Comparison of ENCODE assay signal across 8 cellular contexts in the genomic region with DNA sequence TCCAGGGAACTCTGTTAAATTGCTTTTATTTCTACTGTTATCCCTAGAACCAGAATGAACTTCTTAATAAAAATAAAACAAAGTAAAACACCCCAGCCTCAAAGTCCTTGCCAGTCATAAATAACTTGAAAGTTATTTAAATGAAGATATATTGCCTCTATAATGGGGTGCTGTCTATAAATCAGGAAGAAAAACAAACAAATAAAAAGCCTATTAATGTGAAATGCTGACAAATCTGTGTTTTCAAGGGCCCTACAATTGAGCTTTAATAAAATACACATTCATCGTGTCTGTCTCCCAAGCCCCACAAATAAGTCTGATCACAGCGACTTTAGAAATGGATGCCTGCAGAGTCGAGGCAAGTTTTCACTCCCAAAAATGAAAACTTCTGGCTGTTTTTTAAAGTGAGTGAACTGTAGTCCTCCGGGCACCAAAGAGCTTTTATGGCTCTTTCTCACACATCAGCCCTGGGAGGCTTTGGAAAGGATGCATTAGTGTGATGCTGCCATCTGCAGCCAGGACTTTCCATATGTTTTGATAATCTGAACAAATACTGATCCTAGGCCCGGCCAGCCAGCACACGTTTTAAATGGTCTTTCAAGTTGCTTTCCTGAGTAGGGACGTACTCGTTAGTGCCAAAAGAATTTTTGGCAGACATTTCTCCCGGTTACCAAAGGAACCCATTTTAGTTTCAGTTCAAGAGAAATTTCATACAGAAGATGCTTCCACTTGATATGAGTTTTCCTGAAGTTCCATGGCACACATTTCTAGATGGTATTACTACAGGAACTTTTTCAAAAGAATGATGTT. TPM values are rescaled to one million over a fixed set of nuclear protein-coding genes. Genes with fewer than 3 reads are reported as not detected.
A peak's percentile ranks its signal among the peaks of the same experiment; 100 is the strongest.
DNase-seq lines count a peak whose midpoint lies in the region; ATAC-seq and TF ChIP-seq lines count a peak whose summit lies in the region.

No MANE protein-coding gene starts in this region.

- H3K9me3 ChIP-seq in HAP-1, result peaks cover 6% of the 10 kb centered on the region
- no peaks in the 10 kb centered on the region for H3K9me3 ChIP-seq in PC-3 (ENCODE audit: low read length)

- peak overlapping the region; percentile 78 for H2AFZ ChIP-seq in PC-3 (ENCODE audit: low read length)

- H3K27me3 ChIP-seq in HAP-1 (ENCODE audit: low read depth) (no peaks in the 10 kb centered on the region), PC-3 (ENCODE audit: low read length) (no peaks in the 10 kb centered on the region), foreskin keratinocyte (peaks cover 5% of the 10 kb centered on the region)

- ATAC-seq in PC-3, result peak; percentile 97
- peak; percentile 62 for ATAC-seq in foreskin keratinocyte
- ATAC-seq in GM21717 (IDR thresholded peaks at IDR 0.05; ENCODE audit: unreplicated experiment), result no peak

- intact Hi-C loops in PC-3 (cut with micrococcal nuclease), result loop anchor here (1.0 to 2.0 kb wide), 5 partner anchors 23 to 572 kb away; no protein-coding TSS in a partner anchor

- no peaks in the 10 kb centered on the region for H3K9me2 ChIP-seq in PC-3 (replicated peaks; ENCODE audit: low read length)

- DNase-seq in AG08395 (ENCODE audit: low spot score) (peak; percentile 62), HAP-1 (ENCODE audit: low spot score in 2 of 2) (peak; percentile 38 to 57), PC-3 (peak; percentile 89), foreskin keratinocyte (peak; percentile 28 to 57), ureter (ENCODE audit: low spot score) (peak; percentile 47), erythroblast (lab: John Stamatoyannopoulos, UW) (no peak), caudate nucleus (lab: John Stamatoyannopoulos, UW) (no peak)

- peak; percentile 80 for TF ChIP-seq CTCF in PC-3 (conservative IDR thresholded peaks at IDR 0.05; ENCODE audit: low read depth, low read length)
- peak; percentile 63 for TF ChIP-seq CTCF in foreskin keratinocyte (conservative IDR thresholded peaks at IDR 0.05)

- H3K36me3 ChIP-seq in HAP-1 (replicated peaks) (no peaks in the 10 kb centered on the region), PC-3 (ENCODE audit: low read depth, low read length) (no peaks in the 10 kb centered on the region)

- in situ Hi-C loops in HAP-1 (cut with MboI; ENCODE audit: low sequenced_read_pairs), result loop anchor here (10.0 to 25.0 kb wide), 2 partner anchors 160 to 587 kb away; no protein-coding TSS in a partner anchor

- CTCF ChIA-PET in PC-3 (lab: Charles Lee), result interaction anchor here (0.5 to 2.9 kb wide), 13 partner anchors 9 to 603 kb away, joined by 3 to 47 read pairs (median 6); a partner anchor contains a TSS

- H3K4me1 ChIP-seq in HAP-1 (peaks cover 4% of the 10 kb centered on the region; the same call in 1 of the 2 replicates), PC-3 (ENCODE audit: insufficient read depth, low read length) (peaks cover 25% of the 10 kb centered on the region), foreskin keratinocyte (no peaks in the 10 kb centered on the region)

- TF ChIP-seq POLR2A in erythroblast (IDR thresholded peaks at IDR 0.05; ENCODE audit: low read length), result no peak

- POLR2A ChIA-PET in PC-3 (lab: Charles Lee; ENCODE audit: unreplicated experiment), result interaction anchor here (0.5 to 0.6 kb wide), 2 partner anchors 23 to 338 kb away, joined by 3 to 7 read pairs; no protein-coding TSS in a partner anchor

- H3K4me3 ChIP-seq in HAP-1 (no peak overlapping the region), PC-3 (ENCODE audit: low read length) (peak overlapping the region; percentile 23; the same call in 1 of the 2 replicates)

- H4K20me1 ChIP-seq in PC-3 (ENCODE audit: low read length), result no peaks in the 10 kb centered on the region

- H3K79me2 ChIP-seq in PC-3 (ENCODE audit: low read length), result no peaks in the 10 kb centered on the region

- H3K9ac ChIP-seq in PC-3 (ENCODE audit: low read length), result peak overlapping the region; percentile 31

- peak overlapping the region; percentile 74 for H3K4me2 ChIP-seq in PC-3 (ENCODE audit: low read length)

- H3K27ac ChIP-seq in PC-3 (ENCODE audit: low read length), result peak overlapping the region; percentile 59
- no peak overlapping the region for H3K27ac ChIP-seq in foreskin keratinocyte
- no peak overlapping the region for H3K27ac ChIP-seq in caudate nucleus (ENCODE audit: low read depth, low read length)

- H3F3A ChIP-seq in PC-3 (ENCODE audit: low read length, unreplicated experiment), result peaks cover 5% of the 10 kb centered on the region

- no TSS peak for BruUV-seq in PC-3 (replicated peaks; lab: Mats Ljungman, UMichigan)

RNA-seq across cellular contexts. Expression of a gene that starts 16.3 kb away (rescaled TPM):
- not detected in 2 replicates for total RNA-seq in PC-3 (2014; rRNA removed)
- 0.17 TPM in 1 of 2 replicates, not detected in the other for total RNA-seq in foreskin keratinocyte
- not detected in 2 replicates for polyA plus RNA-seq in foreskin keratinocyte
- total RNA-seq in ureter, result not detected

Comparison
In these comparisons a context has a peak if more than half of its experiments do, and no peak if none do; other contexts are left out.
1. DNase-seq: peak in AG08395 (single experiment), HAP-1 (2 of 2), PC-3 (single experiment), foreskin keratinocyte (2 of 2) and ureter (single experiment); none in erythroblast (0 of 2) and caudate nucleus (0 of 61).